In genomic region chr4:986949-987688, GRCh38 we compare ENCODE assay signal across 8 cellular contexts.
DNase-seq lines count a peak whose midpoint lies in the region; ATAC-seq and TF ChIP-seq lines count a peak whose summit lies in the region.

Gene IDUA (plus strand): TSS chr4:987044. CDS start chr4:987085, 41 bp downstream.

- peak within 1 kb of the TSS; percentile 86 for H3K27ac Mint-ChIP-seq in central memory CD8-positive, alpha-beta T cell (ENCODE audit: low read depth)

- DNase-seq in NCI-H1694 (lab: John Stamatoyannopoulos, UW) (peak; percentile 40), kidney tubule cell (ENCODE audit: low spot score) (peak; percentile 93), NCI-H446 treated with DMSO at 0.1 percent for 48 hours (lab: John Stamatoyannopoulos, UW) (no peak)
- peak; percentile 86 for DNase-seq in activated CD4-positive, CD25-positive, alpha-beta regulatory T cell treated with anti-CD3 and anti-CD28 coated beads, Interleukin-2, amount 50 U/mL, for 72 hours
- peak; percentile 71 to 78 for DNase-seq in central memory CD8-positive, alpha-beta T cell (ENCODE audit: low spot score in 2 of 2)
- DNase-seq in stimulated activated CD4-positive, alpha-beta T cell treated with anti-CD3 and anti-CD28 coated beads, Interleukin-15, amount 100 ng/mL, for 48 hours (ENCODE audit: low read depth in 2 of 2): peak; percentile 61 to 84

- no peaks in the 10 kb centered on the region for H3K27me3 Mint-ChIP-seq in central memory CD8-positive, alpha-beta T cell

- peak; percentile 55 for TF ChIP-seq POLR2A in GM15510 (IDR thresholded peaks at IDR 0.05; ENCODE audit: borderline replicate concordance, extremely low read depth, insufficient read length)

- peak; percentile 72 for ATAC-seq in HG02588 (IDR thresholded peaks at IDR 0.05; ENCODE audit: unreplicated experiment)
- peak; percentile 88 for ATAC-seq in central memory CD8-positive, alpha-beta T cell (replicated peaks; ENCODE audit: extremely low read depth, poor library complexity, severe bottlenecking)

- peaks cover 16% of the 10 kb centered on the region for H3K4me1 Mint-ChIP-seq in central memory CD8-positive, alpha-beta T cell

- no peaks in the 10 kb centered on the region for H3K9me3 Mint-ChIP-seq in central memory CD8-positive, alpha-beta T cell

- peaks cover 3% of the 10 kb centered on the region for H3K36me3 Mint-ChIP-seq in central memory CD8-positive, alpha-beta T cell (ENCODE audit: insufficient read depth)

- peak within 1 kb of the TSS; percentile 88 for H3K4me3 Mint-ChIP-seq in central memory CD8-positive, alpha-beta T cell
